Comparison of ENCODE assay signal across 22 cellular contexts in the genomic region with DNA sequence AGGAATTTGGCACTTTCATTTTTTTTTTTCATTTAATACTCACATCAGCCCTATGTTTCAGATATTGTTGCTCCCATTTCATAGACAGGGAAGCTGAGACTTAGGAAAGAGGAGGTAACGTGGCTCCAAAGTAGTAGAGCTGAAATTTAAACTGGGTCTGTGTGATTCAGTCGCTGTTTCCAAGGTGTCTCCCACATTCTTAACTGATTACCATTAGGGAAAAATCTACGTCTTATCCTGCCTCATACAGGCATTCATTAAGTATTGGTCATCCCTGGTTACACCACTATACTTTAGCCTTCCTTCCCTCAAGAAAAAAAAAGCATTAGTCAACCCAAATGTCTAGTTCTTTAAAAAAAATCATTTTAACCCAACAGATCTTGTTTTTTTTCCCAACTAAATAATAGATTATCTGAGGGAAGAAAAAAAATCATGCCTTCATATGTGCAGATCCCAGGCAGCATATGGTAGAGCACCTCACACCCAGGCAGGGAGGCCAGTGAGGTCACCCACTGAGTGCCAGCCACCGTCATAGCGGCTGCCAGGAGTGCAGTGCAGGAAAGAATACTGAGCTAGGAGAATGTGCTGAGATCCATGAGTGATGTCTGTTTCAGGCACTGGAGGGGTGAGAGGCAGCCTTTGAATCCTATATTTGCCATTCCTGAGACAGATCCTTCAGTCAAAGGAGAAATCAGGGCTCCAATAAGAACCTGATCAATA. TPM values are rescaled to one million over a fixed set of nuclear protein-coding genes. Genes with fewer than 3 reads are reported as not detected.
DNase-seq lines count a peak whose midpoint lies in the region; ATAC-seq, FAIRE-seq and TF ChIP-seq lines count a peak whose summit lies in the region.
"Had no signal": no experiment of that assay in that cellular context is flagged by ENCODE, and none has a peak within 500 bp of the region (broad histone marks: within the 10 kb centered on the region; RNA-seq: fewer than 3 reads in every experiment).

No MANE protein-coding gene starts in this region.

- TF ChIP-seq POLR2A in IMR-90 (IDR thresholded peaks at IDR 0.05; ENCODE audit: low read depth, low read length): no peak

- DNase-seq in AG20443 (ENCODE audit: low spot score): peak; percentile 61
- peak; percentile 55 for DNase-seq in IMR-90
- peak; percentile 85 for DNase-seq in astrocyte (ENCODE audit: low read depth)
- DNase-seq in kidney tubule cell (ENCODE audit: low spot score): peak; percentile 91
- DNase-seq in SW480 (ENCODE audit: low spot score): no peak
- no peak for DNase-seq in CD4-positive, alpha-beta T cell
- DNase-seq in activated CD4-positive, alpha-beta memory T cell treated with anti-CD3 and anti-CD28 coated beads, Interleukin-2, amount 10 ng/mL, durations not matched to agents 7 days and 5 days: no peak
- DNase-seq in CD8-positive, alpha-beta T cell: no peak
- DNase-seq: activated CD4-positive, CD25-positive, alpha-beta regulatory T cell treated with anti-CD3 and anti-CD28 coated beads, Interleukin-2, amount 50 U/mL, for 72 hours; activated CD8-positive, alpha-beta memory T cell treated with anti-CD3 and anti-CD28 coated beads, Interleukin-2, amount 50 U/mL, for 4 hours; activated gamma-delta T cell treated with Interleukin-2 at 50 U/mL for 16 hours; heart right ventricle; KBM-7; kidney; SIG-M5 had no signal

- FAIRE-seq in astrocyte (lab: Jason Lieb, UNC): no peak
- FAIRE-seq: GM18507, kidney had no signal

- CTCF ChIA-PET in IMR-90 (lab: Yijun Ruan, JAX): interaction anchor here (0.6 kb wide), 1 partner anchor 25 kb away, joined by 3 read pairs; no protein-coding TSS in a partner anchor
- CTCF ChIA-PET in CD4-positive, alpha-beta T cell (lab: Charles Lee): no interaction called here
- CTCF ChIA-PET in activated CD4-positive, alpha-beta memory T cell treated with anti-CD3 and anti-CD28 coated beads, Interleukin-2, amount 10 ng/mL, durations not matched to agents 7 days and 5 days (lab: Charles Lee): interaction anchor here (0.7 to 2.7 kb wide), 5 partner anchors 8 to 83 kb away, joined by 3 to 9 read pairs (median 4); no protein-coding TSS in a partner anchor
- CTCF ChIA-PET in CD8-positive, alpha-beta T cell (lab: Charles Lee): interaction anchor here (0.8 to 3.8 kb wide), 2 partner anchors 9 to 26 kb away, joined by 3 to 28 read pairs; no protein-coding TSS in a partner anchor

- no peaks in the 10 kb centered on the region for H3K9me1 ChIP-seq in IMR-90 (ENCODE audit: insufficient read depth, low read length)

- no peak overlapping the region for H4K91ac ChIP-seq in IMR-90 (ENCODE audit: insufficient read depth, low read depth, low read length)

- no peaks in the 10 kb centered on the region; the same call in 1 of the 2 replicates for H3K4me1 ChIP-seq in IMR-90 (ENCODE audit: control insufficient read depth, insufficient read depth, low read length)
- peaks cover 8% of the 10 kb centered on the region for H3K4me1 ChIP-seq in astrocyte (ENCODE audit: insufficient read depth, low read length)
- peaks cover 9% of the 10 kb centered on the region for H3K4me1 ChIP-seq in CD8-positive, alpha-beta T cell (ENCODE audit: insufficient read depth, low read length)
- H3K4me1 ChIP-seq: ascending aorta had no signal

- H3K27ac ChIP-seq in IMR-90 (ENCODE audit: insufficient read depth, low read length) (no peak overlapping the region), astrocyte (ENCODE audit: low read depth, low read length) (peak overlapping the region; percentile 65)
- H3K27ac ChIP-seq in CD4-positive, alpha-beta T cell (ENCODE audit: low read depth, low read length): no peak overlapping the region
- H3K27ac ChIP-seq in CD8-positive, alpha-beta T cell (ENCODE audit: low read depth, low read length): no peak overlapping the region
- H3K27ac ChIP-seq: ascending aorta, BLaER1, heart right ventricle had no signal

- H2BK15ac ChIP-seq in IMR-90 (ENCODE audit: low read depth, low read length): no peak overlapping the region

- H3K4me2 ChIP-seq in IMR-90 (ENCODE audit: low read depth, low read length) (no peak overlapping the region), astrocyte (ENCODE audit: low read length) (peak overlapping the region; percentile 47)
- H3K4me2 ChIP-seq: BLaER1 had no signal

- in situ Hi-C loops in IMR-90 (cut with MboI; ENCODE audit: low sequenced_read_pairs): no loop called here

- no peak overlapping the region for H3K4me3 ChIP-seq in IMR-90 (ENCODE audit: insufficient read depth, low read depth, low read length)
- H3K4me3 ChIP-seq in astrocyte (ENCODE audit: insufficient read depth, low read depth, low read length): no peak overlapping the region
- no peak overlapping the region for H3K4me3 ChIP-seq in CD8-positive, alpha-beta T cell (ENCODE audit: low read depth, low read length)
- H3K4me3 ChIP-seq: ascending aorta, BLaER1, heart right ventricle had no signal

- H3K79me2 ChIP-seq in astrocyte (ENCODE audit: insufficient read depth, low read length): no peaks in the 10 kb centered on the region

- no peak overlapping the region for H3K18ac ChIP-seq in IMR-90 (ENCODE audit: low read depth, low read length)

- POLR2A ChIA-PET in IMR-90 (lab: Charles Lee; ENCODE audit: unreplicated experiment): no interaction called here
- POLR2A ChIA-PET in CD4-positive, alpha-beta T cell (lab: Charles Lee): interaction anchor here (0.6 kb wide), 1 partner anchor 849 kb away, joined by 3 read pairs; no protein-coding TSS in a partner anchor
- POLR2A ChIA-PET in activated CD4-positive, alpha-beta memory T cell treated with anti-CD3 and anti-CD28 coated beads, Interleukin-2, amount 10 ng/mL, durations not matched to agents 7 days and 5 days (lab: Charles Lee): no interaction called here
- POLR2A ChIA-PET in CD8-positive, alpha-beta T cell (lab: Charles Lee): no interaction called here

- H3K27me3 ChIP-seq in IMR-90 (ENCODE audit: control insufficient read depth, insufficient read depth, low read length) (no peaks in the 10 kb centered on the region; the same call in 1 of the 2 replicates), astrocyte (ENCODE audit: insufficient read depth, low read length) (no peaks in the 10 kb centered on the region)
- no peaks in the 10 kb centered on the region for H3K27me3 ChIP-seq in CD4-positive, alpha-beta T cell (ENCODE audit: control insufficient read depth, insufficient read depth, low read length)
- H3K27me3 ChIP-seq in CD8-positive, alpha-beta T cell (ENCODE audit: insufficient read depth, low read length): no peaks in the 10 kb centered on the region
- H3K27me3 ChIP-seq: ascending aorta, BLaER1 had no signal

- no peak overlapping the region for H3K14ac ChIP-seq in IMR-90 (replicated peaks; ENCODE audit: low read depth, low read length)

- H4K8ac ChIP-seq in IMR-90 (ENCODE audit: low read depth in 2 of 2, low read length in 2 of 2): no peak overlapping the region

- no peak overlapping the region for H3K56ac ChIP-seq in IMR-90 (ENCODE audit: extremely low read depth, insufficient read depth, low read length)

- H3K23ac ChIP-seq in IMR-90 (ENCODE audit: low read depth, low read length): no peak overlapping the region

- H2BK20ac ChIP-seq in IMR-90 (ENCODE audit: low read depth, low read length): no peak overlapping the region

- H3K9me3 ChIP-seq in IMR-90 (ENCODE audit: control insufficient read depth, insufficient read depth, low read length) (no peaks in the 10 kb centered on the region), astrocyte (ENCODE audit: insufficient read depth, low read depth, low read length) (no peaks in the 10 kb centered on the region)
- H3K9me3 ChIP-seq in CD4-positive, alpha-beta T cell (ENCODE audit: control insufficient read depth, low read length): no peaks in the 10 kb centered on the region
- H3K9me3 ChIP-seq in CD8-positive, alpha-beta T cell (ENCODE audit: low read length): no peaks in the 10 kb centered on the region
- H3K9me3 ChIP-seq: ascending aorta, BLaER1, heart right ventricle had no signal

- dilution Hi-C loops in IMR-90 (cut with HindIII; ENCODE audit: low sequenced_read_pairs, unreplicated experiment): no loop called here

- intact Hi-C loops in IMR-90 (cut with micrococcal nuclease): loop anchor here (5.0 kb wide), 2 partner anchors 290 to 1595 kb away; no protein-coding TSS in a partner anchor
- intact Hi-C loops in CD4-positive, alpha-beta T cell (cut with DNase I, micrococcal nuclease): loop anchor here (2.0 to 10.0 kb wide), 3 partner anchors 33 to 343 kb away; no protein-coding TSS in a partner anchor
- intact Hi-C loops in CD8-positive, alpha-beta T cell (cut with DNase I, micrococcal nuclease): loop anchor here (1.0 to 5.0 kb wide), 3 partner anchors 33 to 345 kb away; no protein-coding TSS in a partner anchor

- H3K27ac Mint-ChIP-seq in astrocyte (ENCODE audit: unreplicated experiment): peak overlapping the region; percentile 75
- H3K27ac Mint-ChIP-seq in CD4-positive, alpha-beta T cell: no peak overlapping the region
- H3K27ac Mint-ChIP-seq in activated CD4-positive, alpha-beta memory T cell treated with anti-CD3 and anti-CD28 coated beads, Interleukin-2, amount 10 ng/mL, durations not matched to agents 7 days and 5 days: no peak overlapping the region
- no peak overlapping the region for H3K27ac Mint-ChIP-seq in CD8-positive, alpha-beta T cell
- H3K27ac Mint-ChIP-seq: dendritic cell treated with granulocyte-macrophage colony-stimulating factor and Interleukin-4, amounts not matched to agents 40 ng/mL and 50 ng/mL, for 4 days; mesothelial cell of epicardium; T-helper 2 cell treated with Interferon-gamma antibody and Interleukin-4, amounts not matched to agents 5 μg/mL and 100 μg/mL, for 36 hours had no signal

- no TSS peak for BruUV-seq in IMR-90 (replicated peaks; lab: Mats Ljungman, UMichigan)

- H3K9me3 Mint-ChIP-seq in astrocyte (ENCODE audit: unreplicated experiment): peaks cover 1% of the 10 kb centered on the region
- no peaks in the 10 kb centered on the region for H3K9me3 Mint-ChIP-seq in CD4-positive, alpha-beta T cell
- H3K9me3 Mint-ChIP-seq in activated CD4-positive, alpha-beta memory T cell treated with anti-CD3 and anti-CD28 coated beads, Interleukin-2, amount 10 ng/mL, durations not matched to agents 7 days and 5 days: no peaks in the 10 kb centered on the region
- H3K9me3 Mint-ChIP-seq in CD8-positive, alpha-beta T cell: no peaks in the 10 kb centered on the region
- H3K9me3 Mint-ChIP-seq: dendritic cell treated with granulocyte-macrophage colony-stimulating factor and Interleukin-4, amounts not matched to agents 40 ng/mL and 50 ng/mL, for 4 days; mesothelial cell of epicardium; neural crest cell; T-helper 2 cell treated with Interferon-gamma antibody and Interleukin-4, amounts not matched to agents 5 μg/mL and 100 μg/mL, for 36 hours had no signal

- H4K5ac ChIP-seq in IMR-90 (ENCODE audit: low read depth, low read length): no peak overlapping the region

- H3K4me1 Mint-ChIP-seq in astrocyte (ENCODE audit: low read depth, unreplicated experiment): peaks cover 19% of the 10 kb centered on the region
- peaks cover 27% of the 10 kb centered on the region for H3K4me1 Mint-ChIP-seq in CD4-positive, alpha-beta T cell (ENCODE audit: low read depth)
- H3K4me1 Mint-ChIP-seq in activated CD4-positive, alpha-beta memory T cell treated with anti-CD3 and anti-CD28 coated beads, Interleukin-2, amount 10 ng/mL, durations not matched to agents 7 days and 5 days: peaks cover under 1% of the 10 kb centered on the region
- H3K4me1 Mint-ChIP-seq in CD8-positive, alpha-beta T cell (ENCODE audit: low read depth): peaks cover 20% of the 10 kb centered on the region
- H3K4me1 Mint-ChIP-seq: mesothelial cell of epicardium had no signal

- H4K20me1 ChIP-seq in IMR-90 (ENCODE audit: insufficient read depth, low read length): no peaks in the 10 kb centered on the region
- H4K20me1 ChIP-seq in astrocyte (ENCODE audit: insufficient read depth, low read length): no peaks in the 10 kb centered on the region
- H4K20me1 ChIP-seq: BLaER1 had no signal

- no peak overlapping the region for H3K4ac ChIP-seq in IMR-90 (ENCODE audit: low read depth, low read length)

- TF ChIP-seq CTCF in IMR-90 (conservative IDR thresholded peaks at IDR 0.05; ENCODE audit: low read depth, low read length): no peak
- no peak for TF ChIP-seq CTCF in astrocyte (IDR thresholded peaks at IDR 0.05; ENCODE audit: insufficient read depth, low read depth, low read length)
- TF ChIP-seq CTCF in CD4-positive, alpha-beta T cell (IDR thresholded peaks at IDR 0.05): no peak
- TF ChIP-seq CTCF in CD8-positive, alpha-beta T cell (IDR thresholded peaks at IDR 0.05): no peak

- H3K9ac ChIP-seq in IMR-90 (ENCODE audit: low read depth, low read length): no peak overlapping the region
- H3K9ac ChIP-seq in astrocyte (ENCODE audit: low read length): peak overlapping the region; percentile 38
- H3K9ac ChIP-seq: BLaER1 had no signal

- no peak overlapping the region for H3K4me3 Mint-ChIP-seq in astrocyte (ENCODE audit: unreplicated experiment)
- no peak overlapping the region for H3K4me3 Mint-ChIP-seq in CD4-positive, alpha-beta T cell
- H3K4me3 Mint-ChIP-seq in activated CD4-positive, alpha-beta memory T cell treated with anti-CD3 and anti-CD28 coated beads, Interleukin-2, amount 10 ng/mL, durations not matched to agents 7 days and 5 days: no peak overlapping the region
- no peak overlapping the region for H3K4me3 Mint-ChIP-seq in CD8-positive, alpha-beta T cell
- H3K4me3 Mint-ChIP-seq: dendritic cell treated with granulocyte-macrophage colony-stimulating factor and Interleukin-4, amounts not matched to agents 40 ng/mL and 50 ng/mL, for 4 days; mesothelial cell of epicardium; neural crest cell; T-helper 2 cell treated with Interferon-gamma antibody and Interleukin-4, amounts not matched to agents 5 μg/mL and 100 μg/mL, for 36 hours had no signal

- no peaks in the 10 kb centered on the region for H3K36me3 Mint-ChIP-seq in astrocyte (ENCODE audit: low read depth, unreplicated experiment)
- H3K36me3 Mint-ChIP-seq in CD4-positive, alpha-beta T cell (ENCODE audit: low read depth): no peaks in the 10 kb centered on the region
- H3K36me3 Mint-ChIP-seq in activated CD4-positive, alpha-beta memory T cell treated with anti-CD3 and anti-CD28 coated beads, Interleukin-2, amount 10 ng/mL, durations not matched to agents 7 days and 5 days (ENCODE audit: low read depth): no peaks in the 10 kb centered on the region
- no peaks in the 10 kb centered on the region for H3K36me3 Mint-ChIP-seq in CD8-positive, alpha-beta T cell
- H3K36me3 Mint-ChIP-seq: mesothelial cell of epicardium had no signal

- no peak overlapping the region for H2BK5ac ChIP-seq in IMR-90 (ENCODE audit: low read depth, low read length, poor library complexity, severe bottlenecking)

- no peak overlapping the region for H2BK120ac ChIP-seq in IMR-90 (ENCODE audit: low read depth, low read length)

- H2AK9ac ChIP-seq in IMR-90 (replicated peaks; ENCODE audit: low read depth, low read length, poor library complexity): no peak overlapping the region

- peaks cover under 1% of the 10 kb centered on the region for H3K27me3 Mint-ChIP-seq in astrocyte (ENCODE audit: low read depth, unreplicated experiment)
- peaks cover 20% of the 10 kb centered on the region for H3K27me3 Mint-ChIP-seq in CD4-positive, alpha-beta T cell
- H3K27me3 Mint-ChIP-seq in activated CD4-positive, alpha-beta memory T cell treated with anti-CD3 and anti-CD28 coated beads, Interleukin-2, amount 10 ng/mL, durations not matched to agents 7 days and 5 days: peaks cover 13% of the 10 kb centered on the region
- H3K27me3 Mint-ChIP-seq in CD8-positive, alpha-beta T cell (ENCODE audit: low read depth): peaks cover 25% of the 10 kb centered on the region

- H3K79me1 ChIP-seq in IMR-90 (ENCODE audit: low read depth in 1 of 2, low read length in 2 of 2): no peaks in the 10 kb centered on the region

- no peak for ATAC-seq in IMR-90 (ENCODE audit: low read depth)
- no peak for ATAC-seq in CD4-positive, alpha-beta T cell (ENCODE audit: poor library complexity)
- no peak for ATAC-seq in CD8-positive, alpha-beta T cell
- ATAC-seq: heart right ventricle had no signal

- H3K36me3 ChIP-seq in IMR-90 (ENCODE audit: control insufficient read depth, insufficient read depth, low read length): no peaks in the 10 kb centered on the region
- no peaks in the 10 kb centered on the region for H3K36me3 ChIP-seq in astrocyte (ENCODE audit: insufficient read depth, low read length)
- no peaks in the 10 kb centered on the region for H3K36me3 ChIP-seq in CD8-positive, alpha-beta T cell (ENCODE audit: insufficient read depth, low read length)
- H3K36me3 ChIP-seq: ascending aorta, BLaER1, heart right ventricle had no signal

- no peak overlapping the region for H2AK5ac ChIP-seq in IMR-90 (ENCODE audit: low read depth, low read length)

- no CpG with 5 or more reads among the region's 5 CpGs for WGBS in IMR-90 (ENCODE audit: extremely low coverage in 2 of 2, insufficient read length in 1 of 2), 2 experiments

- no peak overlapping the region for H2AFZ ChIP-seq in IMR-90 (replicated peaks; ENCODE audit: low read length, poor library complexity)
- no peak overlapping the region for H2AFZ ChIP-seq in astrocyte (ENCODE audit: low read depth, low read length)

- no peak for TF ChIP-seq RAD21 in IMR-90 (IDR thresholded peaks at IDR 0.05; ENCODE audit: low read length)

RNA-seq across cellular contexts. Expression of gene SORCS3, which starts 59.0 kb away (rescaled TPM):
- not detected in 2 replicates for total RNA-seq in IMR-90 (2012; rRNA removed)
- not detected in 2 replicates for polyA plus RNA-seq in IMR-90 (2012; rRNA removed)
- not detected in 2 replicates for polyA plus RNA-seq in IMR-90 (2012; cell fraction: cytosol; rRNA removed)
- polyA plus RNA-seq in IMR-90 (2012; cell fraction: nucleus; rRNA removed; ENCODE audit: low replicate concordance): not detected in 2 replicates
- 0.91 and 1.00 TPM in 2 replicates for total RNA-seq in astrocyte
- 1 to 10 TPM; 1.7 to 2.1 TPM for total RNA-seq in CD4-positive, alpha-beta T cell
- not detected for total RNA-seq in activated CD4-positive, alpha-beta memory T cell treated with anti-CD3 and anti-CD28 coated beads, Interleukin-2, amount 10 ng/mL, durations not matched to agents 7 days and 5 days
- total RNA-seq in CD8-positive, alpha-beta T cell: under 1 TPM; 0.14 TPM
- total RNA-seq: ascending aorta had no signal

Comparison
In these comparisons a context has a peak if more than half of its experiments do, and no peak if none do; other contexts are left out.
1. DNase-seq: peak in AG20443 (single experiment), IMR-90 (single experiment), astrocyte (single experiment) and kidney tubule cell (single experiment); none in SW480 (single experiment), CD4-positive, alpha-beta T cell (0 of 10), activated CD4-positive, alpha-beta memory T cell treated with anti-CD3 and anti-CD28 coated beads, Interleukin-2, amount 10 ng/mL, durations not matched to agents 7 days and 5 days (single experiment) and CD8-positive, alpha-beta T cell (0 of 7).